25 cellular contexts compared by ENCODE assay signal in the genomic region with DNA sequence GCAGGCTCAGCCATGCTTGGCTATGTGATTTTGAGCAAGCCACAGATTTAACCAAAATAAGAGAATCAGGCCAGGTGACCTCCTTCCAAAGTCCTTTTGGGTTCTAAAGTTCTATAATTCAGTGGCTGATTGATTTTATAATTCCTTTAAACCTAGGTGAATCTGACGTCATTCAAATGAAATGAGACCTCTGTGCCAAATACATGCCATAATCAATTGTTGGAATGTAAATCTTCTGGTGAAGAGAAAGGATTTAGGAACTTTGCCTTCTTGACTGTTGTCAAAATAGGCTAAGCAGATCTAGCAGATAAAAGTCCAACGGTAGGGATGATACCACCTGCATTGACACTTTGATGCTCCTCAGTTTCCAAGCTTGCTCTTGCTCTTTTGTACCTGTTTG.
"Had no signal": no experiment of that assay in that cellular context is flagged by ENCODE, and none has a peak within 500 bp of the region (broad histone marks: within the 10 kb centered on the region; RNA-seq: fewer than 3 reads in every experiment).

No MANE protein-coding gene starts in this region.

- H3K9me3 Mint-ChIP-seq: dendritic cell treated with granulocyte-macrophage colony-stimulating factor and Interleukin-4, amounts not matched to agents 40 ng/mL and 50 ng/mL, for 4 days had no signal

- H3K27me3 ChIP-seq: cardiac muscle cell, heart right ventricle, pancreas, right atrium auricular region had no signal

- H3K27ac ChIP-seq: cardiac muscle cell, heart right ventricle, left lung, pancreas, psoas muscle, right atrium auricular region, upper lobe of right lung had no signal

- H3K36me3 ChIP-seq: cardiac muscle cell, heart right ventricle, left lung, pancreas, right atrium auricular region, upper lobe of right lung had no signal

- DNase-seq: activated B cell treated with CpG ODN at 0.5 μM for 24 hours; activated CD4-positive, alpha-beta T cell treated with anti-CD3 and anti-CD28 coated beads for 36 hours; activated CD4-positive, alpha-beta T cell treated with anti-CD3 and anti-CD28 coated beads, Interleukin-2, amount 50 U/mL, for 48 hours; activated CD8-positive, alpha-beta memory T cell treated with anti-CD3 and anti-CD28 coated beads, Interleukin-2, amount 50 U/mL, for 48 hours; activated naive CD4-positive, alpha-beta T cell treated with Interleukin-2 at 50 U/mL for 16 hours; activated naive CD8-positive, alpha-beta T cell treated with anti-CD3 and anti-CD28 coated beads for 36 hours; activated T-cell treated with anti-CD3 and anti-CD28 coated beads, Interleukin-2, amount 50 U/mL, for 4 hours; effector CD4-positive, alpha-beta T cell; erythroblast; heart right ventricle; kidney; left lung; pancreas; psoas muscle; stimulated activated CD4-positive, alpha-beta T cell treated with anti-CD3 and anti-CD28 coated beads, Interleukin-4, amount 100 ng/mL, for 24 hours; stimulated activated naive CD4-positive, alpha-beta T cell treated with Interleukin-2 at 50 U/mL for 16 hours; T1000; upper lobe of right lung had no signal

- ATAC-seq: activated CD4-positive, alpha-beta T cell treated with anti-CD3 and anti-CD28 coated beads for 36 hours; activated T-cell treated with anti-CD3 and anti-CD28 coated beads, Interleukin-2, amount 50 U/mL, for 4 hours; left lung; pancreas; psoas muscle; upper lobe of right lung had no signal

- H3K4me3 ChIP-seq: cardiac muscle cell, heart right ventricle, left lung, pancreas, psoas muscle, right atrium auricular region, upper lobe of right lung had no signal

- H3K27ac Mint-ChIP-seq: activated B cell treated with CpG ODN at 0.5 μM for 24 hours; activated CD4-positive, alpha-beta T cell treated with anti-CD3 and anti-CD28 coated beads for 36 hours; activated naive CD8-positive, alpha-beta T cell treated with anti-CD3 and anti-CD28 coated beads for 36 hours; dendritic cell treated with granulocyte-macrophage colony-stimulating factor and Interleukin-4, amounts not matched to agents 40 ng/mL and 50 ng/mL, for 4 days; mesothelial cell of epicardium; nephron; T-helper 1 cell treated with Interleukin-12 subunit alpha and Interleukin-12 subunit beta and Interleukin-4 antibody, amounts not matched to agents 30 μg/mL and 1 μg/mL, for 36 hours had no signal

- H3K36me3 Mint-ChIP-seq: mesothelial cell of epicardium had no signal

- FAIRE-seq: endometrium, kidney, pancreas had no signal

- H3K4me3 Mint-ChIP-seq: activated B cell treated with CpG ODN at 0.5 μM for 24 hours; activated CD4-positive, alpha-beta T cell treated with anti-CD3 and anti-CD28 coated beads for 36 hours; activated naive CD8-positive, alpha-beta T cell treated with anti-CD3 and anti-CD28 coated beads for 36 hours; activated T-cell treated with anti-CD3 and anti-CD28 coated beads, Interleukin-2, amount 50 U/mL, for 4 hours; dendritic cell treated with granulocyte-macrophage colony-stimulating factor and Interleukin-4, amounts not matched to agents 40 ng/mL and 50 ng/mL, for 4 days; mesothelial cell of epicardium; T-helper 1 cell treated with Interleukin-12 subunit alpha and Interleukin-12 subunit beta and Interleukin-4 antibody, amounts not matched to agents 30 μg/mL and 1 μg/mL, for 36 hours had no signal

- H3K9me3 ChIP-seq: heart right ventricle, pancreas, psoas muscle, right atrium auricular region, upper lobe of right lung had no signal
